Comparison of ENCODE assay signal across 8 cellular contexts in the genomic region with DNA sequence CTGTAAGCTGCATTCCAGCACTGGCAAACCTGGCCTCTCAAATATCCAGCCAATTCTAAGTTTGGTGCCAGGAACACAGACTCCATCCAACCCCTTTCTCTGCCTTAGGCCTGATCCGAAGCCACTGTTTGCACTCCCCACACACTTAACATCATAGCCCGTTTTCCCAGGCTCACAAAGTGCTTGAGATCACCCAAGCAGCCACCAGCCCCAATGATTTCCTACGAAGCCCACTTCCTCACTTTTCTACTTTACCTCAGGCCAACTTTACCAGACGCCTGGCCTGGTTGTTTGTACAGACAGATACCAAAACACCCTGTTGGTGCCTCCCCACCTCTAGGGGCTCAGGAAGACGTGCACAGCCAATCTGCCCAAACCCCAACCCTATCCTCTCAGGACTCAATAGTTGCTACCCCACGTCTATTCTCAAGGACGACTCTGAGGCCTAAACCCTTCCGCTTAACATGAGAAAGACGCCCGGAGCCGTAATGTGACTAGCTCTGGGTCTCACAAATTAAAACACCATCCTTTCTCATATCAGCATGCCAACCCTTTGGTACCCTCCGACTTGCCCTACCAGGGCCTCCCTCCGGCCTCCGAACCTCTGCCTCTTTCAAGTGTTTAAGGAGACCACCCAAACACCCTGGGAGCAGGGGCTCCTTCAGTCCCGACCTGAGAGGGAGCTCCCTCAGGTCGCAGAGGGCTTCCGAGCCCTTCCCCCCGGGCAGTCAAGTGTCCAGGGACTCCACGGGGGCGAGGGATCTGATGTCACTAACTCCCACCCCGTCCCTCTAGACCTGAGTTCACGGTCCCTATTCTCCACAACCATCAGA. TPM values are rescaled to one million over a fixed set of nuclear protein-coding genes. Genes with fewer than 3 reads are reported as not detected.
DNase-seq lines count a peak whose midpoint lies in the region; ATAC-seq, FAIRE-seq and TF ChIP-seq lines count a peak whose summit lies in the region.

No MANE protein-coding gene starts in this region.

- no peaks in the 10 kb centered on the region for H4K20me1 ChIP-seq in endothelial cell of umbilical vein (replicated peaks; ENCODE audit: control insufficient read depth, extremely low read depth, insufficient read depth, low read length)

- peaks cover 16% of the 10 kb centered on the region for H3K36me3 Mint-ChIP-seq in nephron (ENCODE audit: low read depth)

- TF ChIP-seq CTCF in AG04450 (IDR thresholded peaks at IDR 0.05; ENCODE audit: low read depth, low read length), result no peak
- no peak for TF ChIP-seq CTCF in LNCaP clone FGC (IDR thresholded peaks at IDR 0.05; ENCODE audit: control insufficient read depth, extremely low read depth, insufficient read depth)
- no peak for TF ChIP-seq CTCF in endothelial cell of umbilical vein (IDR thresholded peaks at IDR 0.05; ENCODE audit: extremely low read depth in 1 of 2, insufficient read depth in 1 of 2, low read depth in 1 of 2, low read length in 2 of 2)
- no peak for TF ChIP-seq CTCF in nephron (IDR thresholded peaks at IDR 0.05; ENCODE audit: unreplicated experiment in 3 of 3)

- H3K4me1 ChIP-seq in endothelial cell of umbilical vein (ENCODE audit: control insufficient read depth, extremely low read depth, insufficient read depth, low read length), result peaks cover 47% of the 10 kb centered on the region

- CTCF ChIA-PET in AG04450 (lab: Charles Lee), result interaction anchor here (1.2 kb wide), 1 partner anchor 18 kb away, joined by 3 read pairs; no protein-coding TSS in a partner anchor
- CTCF ChIA-PET in endothelial cell of umbilical vein (lab: Charles Lee), result interaction anchor here (0.6 to 6.3 kb wide), 4 partner anchors 17 to 95 kb away, joined by 3 to 72 read pairs (median 4); no protein-coding TSS in a partner anchor

- no peak for ATAC-seq in HG02884 (IDR thresholded peaks at IDR 0.05; ENCODE audit: unreplicated experiment)

- H3K9me3 Mint-ChIP-seq in nephron, result no peaks in the 10 kb centered on the region

- peaks cover 4% of the 10 kb centered on the region for H3K79me2 ChIP-seq in endothelial cell of umbilical vein (ENCODE audit: control insufficient read depth, insufficient read depth, low read length)

- H3K9me3 ChIP-seq in AG04450 (ENCODE audit: control insufficient read depth, insufficient read depth, low read length) (no peaks in the 10 kb centered on the region; the same call in 1 of the 2 replicates), endothelial cell of umbilical vein (replicated peaks; ENCODE audit: control insufficient read depth, insufficient read depth, low read length) (no peaks in the 10 kb centered on the region)

- intact Hi-C loops in endothelial cell of umbilical vein (cut with micrococcal nuclease), result loop anchor here (1.0 to 2.0 kb wide), 5 partner anchors 17 to 65 kb away; no protein-coding TSS in a partner anchor

- H3K27ac Mint-ChIP-seq in nephron, result peak overlapping the region in 2 of 3 experiments; percentile 98 to 100

- H2AFZ ChIP-seq in endothelial cell of umbilical vein (ENCODE audit: low read depth, low read length), result no peak overlapping the region

- dilution Hi-C loops in endothelial cell of umbilical vein (cut with MboI; ENCODE audit: extremely low pct_ligation_motif_present, low sequenced_read_pairs), result no loop called here

- no peaks in the 10 kb centered on the region for H3K9me1 ChIP-seq in endothelial cell of umbilical vein (replicated peaks; ENCODE audit: control insufficient read depth, extremely low read depth, insufficient read depth, low read length)

- H3K27me3 ChIP-seq in AG04450 (ENCODE audit: control insufficient read depth, insufficient read depth, low read length), result no peaks in the 10 kb centered on the region
- H3K27me3 ChIP-seq in endothelial cell of umbilical vein (ENCODE audit: control insufficient read depth in 2 of 2, insufficient read depth in 2 of 2, low read length in 2 of 2), result no peaks in the 10 kb centered on the region

- peak overlapping the region; percentile 72 for H3K4me3 ChIP-seq in AG04450 (ENCODE audit: low read depth, low read length)
- peak overlapping the region; percentile 82 for H3K4me3 ChIP-seq in LNCaP clone FGC (ENCODE audit: low read depth, low read length)
- H3K4me3 ChIP-seq in endothelial cell of umbilical vein (replicated peaks in 1 of 3; ENCODE audit: insufficient read depth in 1 of 3, low read depth in 1 of 3, low read length in 3 of 3), result peak overlapping the region in 2 of 3 experiments; percentile 24 to 62

- no peaks in the 10 kb centered on the region for H3K27me3 Mint-ChIP-seq in nephron (ENCODE audit: low read depth)

- no peak overlapping the region for H3K4me3 Mint-ChIP-seq in nephron

- FAIRE-seq in endothelial cell of umbilical vein (lab: Jason Lieb, UNC), result no peak

- DNase-seq in AG04450 (ENCODE audit: low read depth, low spot score) (no peak), LNCaP clone FGC (ENCODE audit: low read depth) (peak; percentile 83), endothelial cell of umbilical vein (ENCODE audit: low read depth, low spot score) (no peak), NCI-H2171 (lab: John Stamatoyannopoulos, UW) (no peak), NCI-H510A (lab: John Stamatoyannopoulos, UW) (no peak), amniotic stem cell (lab: John Stamatoyannopoulos, UW) (no peak)

- peak overlapping the region; percentile 68 for H3K9ac ChIP-seq in endothelial cell of umbilical vein (replicated peaks; ENCODE audit: extremely low read depth, insufficient read depth, low read length)

- H3K4me1 Mint-ChIP-seq in nephron, result peaks cover 21% of the 10 kb centered on the region

- no TSS peak for BruUV-seq in endothelial cell of umbilical vein (replicated peaks; lab: Mats Ljungman, UMichigan)

- TF ChIP-seq POLR2A in endothelial cell of umbilical vein (IDR thresholded peaks at IDR 0.05; ENCODE audit: low read depth, low read length), result no peak

- peak overlapping the region; percentile 88 for H3K27ac ChIP-seq in AG04450 (ENCODE audit: low read depth, low read length)
- peak overlapping the region; percentile 99 for H3K27ac ChIP-seq in endothelial cell of umbilical vein (ENCODE audit: insufficient read depth, low read depth, low read length)

- H3K36me3 ChIP-seq in endothelial cell of umbilical vein (ENCODE audit: control insufficient read depth in 2 of 2, extremely low read depth in 1 of 2, insufficient read depth in 2 of 2, low read length in 2 of 2), result peaks cover 2% of the 10 kb centered on the region in 2 experiments

- POLR2A ChIA-PET in AG04450 (lab: Yijun Ruan, JAX) (interaction anchor here (1.0 to 2.0 kb wide), 2 partner anchors 18 to 30 kb away, joined by 3 to 23 read pairs; no protein-coding TSS in a partner anchor), endothelial cell of umbilical vein (lab: Charles Lee) (interaction anchor here (3.9 kb wide), 1 partner anchor 18 kb away, joined by 33 read pairs; no protein-coding TSS in a partner anchor)

- H3K4me2 ChIP-seq in endothelial cell of umbilical vein (ENCODE audit: insufficient read depth, low read length), result peak overlapping the region; percentile 9

RNA-seq across cellular contexts. Expression of a gene that starts 3.4 kb away (rescaled TPM):
- polyA plus RNA-seq in AG04450 (2011; rRNA removed) (3.1 and 5.5 TPM in 2 replicates), endothelial cell of umbilical vein (12.1 and 13.6 TPM in 2 replicates)
- 11.4 and 19.0 TPM in 2 replicates for polyA minus RNA-seq in AG04450 (2011; rRNA and poly(A)+ RNA removed)
- total RNA-seq in endothelial cell of umbilical vein, result 32.1 and 36.5 TPM in 2 replicates
- 4.5 and 8.9 TPM in 2 replicates for polyA plus RNA-seq in endothelial cell of umbilical vein (2011; cell fraction: cytosol; rRNA removed)
- 62.6 and 82.7 TPM in 2 replicates for polyA plus RNA-seq in endothelial cell of umbilical vein (2011; cell fraction: nucleus; rRNA removed)
- 11.4 and 13.3 TPM in 2 replicates for polyA plus RNA-seq in endothelial cell of umbilical vein (2012)
- polyA minus RNA-seq in endothelial cell of umbilical vein, result 22.8 and 40.7 TPM in 2 replicates
- polyA minus RNA-seq in endothelial cell of umbilical vein (2011; cell fraction: cytosol; rRNA and poly(A)+ RNA removed), result 12.3 TPM
- 49.0 and 77.9 TPM in 2 replicates for polyA minus RNA-seq in endothelial cell of umbilical vein (2011; cell fraction: nucleus; rRNA and poly(A)+ RNA removed)

RNA-seq across cellular contexts. Expression of a gene that starts 7.2 kb away (rescaled TPM):
- polyA plus RNA-seq in AG04450 (2011; rRNA removed), result 20.8 and 24.3 TPM in 2 replicates
- 9.4 and 13.1 TPM in 2 replicates for polyA minus RNA-seq in AG04450 (2011; rRNA and poly(A)+ RNA removed)
- total RNA-seq in endothelial cell of umbilical vein, result 31.7 and 35.9 TPM in 2 replicates
- 28.7 and 38.0 TPM in 2 replicates for polyA plus RNA-seq in endothelial cell of umbilical vein
- 28.5 and 29.9 TPM in 2 replicates for polyA plus RNA-seq in endothelial cell of umbilical vein (2011; cell fraction: cytosol; rRNA removed)
- 40.8 and 49.0 TPM in 2 replicates for polyA plus RNA-seq in endothelial cell of umbilical vein (2011; cell fraction: nucleus; rRNA removed)
- 26.6 and 29.8 TPM in 2 replicates for polyA plus RNA-seq in endothelial cell of umbilical vein (2012)
- polyA minus RNA-seq in endothelial cell of umbilical vein, result 14.1 and 18.6 TPM in 2 replicates
- polyA minus RNA-seq in endothelial cell of umbilical vein (2011; cell fraction: cytosol; rRNA and poly(A)+ RNA removed), result 4.8 TPM
- polyA minus RNA-seq in endothelial cell of umbilical vein (2011; cell fraction: nucleus; rRNA and poly(A)+ RNA removed), result 12.2 and 14.6 TPM in 2 replicates

RNA-seq across cellular contexts. Expression of a gene that starts 20.6 kb away (rescaled TPM):
- 8.7 and 9.6 TPM in 2 replicates for polyA plus RNA-seq in AG04450 (2011; rRNA removed)
- polyA minus RNA-seq in AG04450 (2011; rRNA and poly(A)+ RNA removed), result 68.2 and 152 TPM in 2 replicates
- 20.0 and 20.4 TPM in 2 replicates for total RNA-seq in endothelial cell of umbilical vein
- polyA plus RNA-seq in endothelial cell of umbilical vein, result 31.6 and 36.9 TPM in 2 replicates
- 19.7 and 20.9 TPM in 2 replicates for polyA plus RNA-seq in endothelial cell of umbilical vein (2011; cell fraction: cytosol; rRNA removed)
- polyA plus RNA-seq in endothelial cell of umbilical vein (2011; cell fraction: nucleus; rRNA removed), result 13.5 and 14.4 TPM in 2 replicates
- polyA plus RNA-seq in endothelial cell of umbilical vein (2012), result 15.9 and 18.3 TPM in 2 replicates
- 80.7 and 114 TPM in 2 replicates for polyA minus RNA-seq in endothelial cell of umbilical vein
- 29.3 TPM for polyA minus RNA-seq in endothelial cell of umbilical vein (2011; cell fraction: cytosol; rRNA and poly(A)+ RNA removed)
- polyA minus RNA-seq in endothelial cell of umbilical vein (2011; cell fraction: nucleus; rRNA and poly(A)+ RNA removed), result 65.0 and 76.3 TPM in 2 replicates

RNA-seq across cellular contexts. Expression of a gene that starts 31.7 kb away (rescaled TPM):
- polyA plus RNA-seq in AG04450 (2011; rRNA removed), result not detected in 2 replicates
- not detected in 2 replicates for polyA minus RNA-seq in AG04450 (2011; rRNA and poly(A)+ RNA removed)
- total RNA-seq in endothelial cell of umbilical vein, result 0.51 TPM in 1 of 2 replicates, not detected in the other
- polyA plus RNA-seq in endothelial cell of umbilical vein, result 0.19 and 0.33 TPM in 2 replicates
- polyA plus RNA-seq in endothelial cell of umbilical vein (2011; cell fraction: cytosol; rRNA removed), result not detected in 2 replicates
- polyA plus RNA-seq in endothelial cell of umbilical vein (2011; cell fraction: nucleus; rRNA removed), result 0.35 and 0.45 TPM in 2 replicates
- 0.50 and 0.56 TPM in 2 replicates for polyA plus RNA-seq in endothelial cell of umbilical vein (2012)
- polyA minus RNA-seq in endothelial cell of umbilical vein, result not detected in 2 replicates
- polyA minus RNA-seq in endothelial cell of umbilical vein (2011; cell fraction: cytosol; rRNA and poly(A)+ RNA removed), result 21.1 TPM
- not detected in 2 replicates for polyA minus RNA-seq in endothelial cell of umbilical vein (2011; cell fraction: nucleus; rRNA and poly(A)+ RNA removed)

RNA-seq across cellular contexts. Expression of a gene that starts 34.4 kb away (rescaled TPM):
- polyA plus RNA-seq in AG04450 (2011; rRNA removed) (2.3 and 2.7 TPM in 2 replicates), endothelial cell of umbilical vein (8.0 and 9.7 TPM in 2 replicates)
- polyA minus RNA-seq in AG04450 (2011; rRNA and poly(A)+ RNA removed), result 2.6 and 3.0 TPM in 2 replicates
- total RNA-seq in endothelial cell of umbilical vein, result 8.3 and 9.0 TPM in 2 replicates
- 4.8 and 6.6 TPM in 2 replicates for polyA plus RNA-seq in endothelial cell of umbilical vein (2011; cell fraction: cytosol; rRNA removed)
- 2.5 and 2.8 TPM in 2 replicates for polyA plus RNA-seq in endothelial cell of umbilical vein (2011; cell fraction: nucleus; rRNA removed)
- polyA plus RNA-seq in endothelial cell of umbilical vein (2012), result 3.7 and 4.4 TPM in 2 replicates
- polyA minus RNA-seq in endothelial cell of umbilical vein, result 3.1 and 4.6 TPM in 2 replicates
- 8.5 TPM for polyA minus RNA-seq in endothelial cell of umbilical vein (2011; cell fraction: cytosol; rRNA and poly(A)+ RNA removed)
- 1.0 and 2.1 TPM in 2 replicates for polyA minus RNA-seq in endothelial cell of umbilical vein (2011; cell fraction: nucleus; rRNA and poly(A)+ RNA removed)
